Comparison of ENCODE assay signal across 24 cellular contexts in the genomic region with DNA sequence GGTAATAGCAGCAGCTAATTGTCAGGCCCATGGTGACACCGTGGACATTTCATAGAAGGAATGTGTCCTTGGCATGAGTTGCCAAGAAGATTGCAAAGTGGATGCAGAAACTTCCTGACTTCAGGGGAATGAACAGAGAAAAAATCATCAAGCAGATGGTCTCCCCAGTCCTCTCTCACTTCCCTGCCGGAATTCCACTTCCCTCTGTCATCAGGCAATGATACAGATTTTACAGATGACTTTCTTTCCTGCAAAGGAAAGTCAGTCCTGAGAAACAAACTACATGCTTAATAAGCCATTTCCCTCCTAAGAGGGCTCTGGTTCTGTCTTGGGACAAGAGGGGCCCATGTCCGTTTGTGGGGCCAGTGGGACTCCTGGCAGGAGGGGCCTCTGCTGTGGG. TPM values are rescaled to one million over a fixed set of nuclear protein-coding genes. Genes with fewer than 3 reads are reported as not detected.
DNase-seq lines count a peak whose midpoint lies in the region; TF ChIP-seq lines count a peak whose summit lies in the region.
"Had no signal": no experiment of that assay in that cellular context is flagged by ENCODE, and none has a peak within 500 bp of the region (broad histone marks: within the 10 kb centered on the region; RNA-seq: fewer than 3 reads in every experiment).

No MANE protein-coding gene starts in this region.

- H3K27me3 Mint-ChIP-seq in chondrocyte (ENCODE audit: low read depth) = peaks cover 5% of the 10 kb centered on the region

- no peak overlapping the region for H3K4me3 Mint-ChIP-seq in chondrocyte (ENCODE audit: unreplicated experiment)
- H3K4me3 Mint-ChIP-seq: CD14-positive monocyte; CD8-positive, alpha-beta memory T cell had no signal

- intact Hi-C loops in adrenal gland (cut with DNase I) = no loop called here

- no peak for TF ChIP-seq POLR2A in adrenal gland (IDR thresholded peaks at IDR 0.05)

- H3K4me2 ChIP-seq in osteoblast (ENCODE audit: insufficient read depth, low read length) = no peak overlapping the region
- H3K4me2 ChIP-seq: SK-N-SH had no signal

- H3K4me3 ChIP-seq in osteoblast (ENCODE audit: insufficient read depth, low read length) (no peak overlapping the region), adrenal gland (no peak overlapping the region)
- H3K4me3 ChIP-seq: GM12878 had no signal

- no peaks in the 10 kb centered on the region for H3K9me3 Mint-ChIP-seq in chondrocyte (ENCODE audit: low read depth)

- no peak overlapping the region for H3K27ac Mint-ChIP-seq in chondrocyte (ENCODE audit: unreplicated experiment)
- H3K27ac Mint-ChIP-seq: CD14-positive monocyte had no signal

- peak; percentile 45 for DNase-seq in AG08396 (ENCODE audit: low spot score)
- peak; percentile 31 for DNase-seq in EL
- DNase-seq in chondrocyte (ENCODE audit: low spot score) = peak; percentile 34
- peak; percentile 53 for DNase-seq in osteoblast (ENCODE audit: insufficient read length, low spot score, missing footprints)
- DNase-seq in NCI-H345 (lab: John Stamatoyannopoulos, UW) = no peak
- DNase-seq in SKM-1 (lab: John Stamatoyannopoulos, UW; ENCODE audit: unreplicated experiment) = no peak
- DNase-seq in adrenal gland = no peak
- DNase-seq: BE2C; Calu3; CD8-positive, alpha-beta memory T cell; DND-41; H7; KBM-7; NCI-H1105; NCI-H1436 treated with DMSO at 0.1 percent for 48 hours; NCI-H1930; NCI-H2107; NCI-H446; NCI-H524 treated with DMSO at 0.1 percent for 48 hours; NCI-H774; SK-N-SH had no signal

- H3K27me3 ChIP-seq in osteoblast (ENCODE audit: insufficient read depth, low read length) = peaks cover 4% of the 10 kb centered on the region
- H3K27me3 ChIP-seq in adrenal gland = peaks cover 5% of the 10 kb centered on the region
- H3K27me3 ChIP-seq: BE2C had no signal

- H3K9me3 ChIP-seq in osteoblast (ENCODE audit: low read depth, low read length) (no peaks in the 10 kb centered on the region), adrenal gland (replicated peaks in 1 of 3) (no peaks in the 10 kb centered on the region)
- H3K9me3 ChIP-seq: BE2C, SK-N-SH had no signal

- no peaks in the 10 kb centered on the region for H3K79me2 ChIP-seq in osteoblast (ENCODE audit: insufficient read depth, low read length)

- no peaks in the 10 kb centered on the region for H4K20me1 ChIP-seq in osteoblast (ENCODE audit: insufficient read depth, low read length)

- no peaks in the 10 kb centered on the region for H3K4me1 ChIP-seq in osteoblast (ENCODE audit: insufficient read depth, low read length)
- no peaks in the 10 kb centered on the region for H3K4me1 ChIP-seq in adrenal gland (replicated peaks in 1 of 2)
- H3K4me1 ChIP-seq: BE2C had no signal

- no peak for TF ChIP-seq CTCF in chondrocyte (IDR thresholded peaks at IDR 0.05)
- TF ChIP-seq CTCF in osteoblast (IDR thresholded peaks at IDR 0.05; ENCODE audit: extremely low read depth, low read depth, low read length) = no peak
- no peak for TF ChIP-seq CTCF in adrenal gland (IDR thresholded peaks at IDR 0.05)

- H3K36me3 ChIP-seq in osteoblast (ENCODE audit: insufficient read depth, low read length) (no peaks in the 10 kb centered on the region), adrenal gland (replicated peaks in 1 of 2) (no peaks in the 10 kb centered on the region)
- H3K36me3 ChIP-seq: BE2C had no signal

- no peaks in the 10 kb centered on the region for H3K36me3 Mint-ChIP-seq in chondrocyte (ENCODE audit: low read depth)
- H3K36me3 Mint-ChIP-seq: CD14-positive monocyte had no signal

- H3K4me1 Mint-ChIP-seq in chondrocyte (ENCODE audit: low read depth) = no peaks in the 10 kb centered on the region

- H3K27ac ChIP-seq in osteoblast (ENCODE audit: low read depth, low read length) (no peak overlapping the region), adrenal gland (no peak overlapping the region)

- H2AFZ ChIP-seq in osteoblast (ENCODE audit: low read length) = no peak overlapping the region

- WGBS in adrenal gland, 4 donors = 55 to 71% (median 64%) methylated on average over 2 to 3 of the region's 3 CpGs

RNA-seq across cellular contexts. Expression of gene KCNF1, which starts 45.7 kb away (rescaled TPM):
- total RNA-seq in chondrocyte (not detected in 3 replicates), osteoblast (under 0.01 TPM in 1 of 2 replicates, not detected in the other), adrenal gland (1 to 10 TPM in 1 of 8 donors, under 1 TPM in 1, not detected in 6; 0.18 to 1.1 TPM)
- under 1 TPM in 1 of 3 donors, not detected in 2; 0.03 TPM for polyA plus RNA-seq in adrenal gland
- total RNA-seq: Calu3; CD8-positive, alpha-beta memory T cell; GM12878; MCF 10A had no signal
- polyA plus RNA-seq: CD14-positive monocyte; CD8-positive, alpha-beta memory T cell; GM12878 had no signal

Comparison
In these comparisons a context has a peak if more than half of its experiments do, and no peak if none do; other contexts are left out.
1. DNase-seq: peak in AG08396 (single experiment), EL (single experiment), chondrocyte (single experiment) and osteoblast (single experiment); none in NCI-H345 (single experiment), SKM-1 (single experiment) and adrenal gland (0 of 7).